Comparison of ENCODE assay signal across 1 cellular context in the genomic region with DNA sequence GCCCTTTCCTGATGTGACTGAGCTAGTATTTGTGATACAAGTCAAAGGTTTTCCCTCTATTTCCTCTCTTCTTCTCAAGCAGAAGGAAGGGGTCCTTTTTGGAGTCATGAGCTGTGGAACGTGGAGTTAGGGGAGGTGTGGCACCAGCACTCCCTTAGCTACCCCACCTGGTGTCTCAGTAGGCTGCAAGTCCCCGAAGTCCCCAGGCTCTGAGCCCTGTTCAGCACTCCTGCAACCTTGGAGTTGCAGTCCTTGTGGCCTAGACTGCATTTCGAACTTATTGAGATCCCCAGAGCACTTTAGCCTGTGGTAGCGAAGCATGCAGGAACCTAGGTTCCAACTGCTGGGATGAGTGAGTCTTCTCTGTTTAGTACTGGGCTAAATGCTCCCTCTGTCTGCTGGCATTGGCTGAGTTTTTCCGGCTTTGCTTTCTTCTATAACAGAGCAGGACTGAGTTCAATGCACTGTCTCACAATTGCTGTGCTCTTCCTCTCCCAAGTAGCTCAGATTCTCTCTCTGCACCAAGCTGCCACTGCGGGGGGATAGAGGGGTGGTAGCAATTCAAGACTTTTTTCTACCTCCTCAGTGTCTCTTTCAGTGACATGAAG.
TF ChIP-seq lines count a peak whose summit lies in the region.

No MANE protein-coding gene starts in this region.

TF ChIP-seq in SK-N-SH treated with all-trans-retinoic acid at 6 μM for 48 hours, 23 proteins besides CTCF, POLR2A, EP300 and RAD21 (continued from another document):
- no peak for TF ChIP-seq ZNF565 (CRISPR knock-in tag; conservative IDR thresholded peaks at IDR 0.05; ENCODE audit: low read depth)
- TF ChIP-seq PPARA (CRISPR knock-in tag; IDR thresholded peaks at IDR 0.05; ENCODE audit: borderline replicate concordance), result no peak
- TF ChIP-seq, protein P1, sequence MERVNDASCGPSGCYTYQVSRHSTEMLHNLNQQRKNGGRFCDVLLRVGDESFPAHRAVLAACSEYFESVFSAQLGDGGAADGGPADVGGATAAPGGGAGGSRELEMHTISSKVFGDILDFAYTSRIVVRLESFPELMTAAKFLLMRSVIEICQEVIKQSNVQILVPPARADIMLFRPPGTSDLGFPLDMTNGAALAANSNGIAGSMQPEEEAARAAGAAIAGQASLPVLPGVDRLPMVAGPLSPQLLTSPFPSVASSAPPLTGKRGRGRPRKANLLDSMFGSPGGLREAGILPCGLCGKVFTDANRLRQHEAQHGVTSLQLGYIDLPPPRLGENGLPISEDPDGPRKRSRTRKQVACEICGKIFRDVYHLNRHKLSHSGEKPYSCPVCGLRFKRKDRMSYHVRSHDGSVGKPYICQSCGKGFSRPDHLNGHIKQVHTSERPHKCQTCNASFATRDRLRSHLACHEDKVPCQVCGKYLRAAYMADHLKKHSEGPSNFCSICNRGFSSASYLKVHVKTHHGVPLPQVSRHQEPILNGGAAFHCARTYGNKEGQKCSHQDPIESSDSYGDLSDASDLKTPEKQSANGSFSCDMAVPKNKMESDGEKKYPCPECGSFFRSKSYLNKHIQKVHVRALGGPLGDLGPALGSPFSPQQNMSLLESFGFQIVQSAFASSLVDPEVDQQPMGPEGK (CRISPR knock-in tag; IDR thresholded peaks at IDR 0.05; ENCODE audit: borderline replicate concordance), result no peak
